ENCODE assay signal across 1 cellular context in genomic region chr19:38850231-38850975, GRCh38.
TF ChIP-seq lines count a peak whose summit lies in the region.

No MANE protein-coding gene starts in this region.

TF ChIP-seq in HepG2, 621 proteins besides CTCF, POLR2A, EP300 and RAD21 (continued from another document and continues in another):
- no peak; the same call in 1 of the 2 replicates for TF ChIP-seq POGK (CRISPR knock-in tag; conservative IDR thresholded peaks at IDR 0.05)
- no peak for TF ChIP-seq MXD4 (CRISPR knock-in tag; IDR thresholded peaks at IDR 0.05)
- no peak for TF ChIP-seq ZNF619 (CRISPR knock-in tag; IDR thresholded peaks at IDR 0.05)
- peak; percentile 66 for TF ChIP-seq MAZ (IDR thresholded peaks at IDR 0.05; ENCODE audit: borderline replicate concordance, low read depth, low read length)
- 0 out of 2 replicates have a peak, but pooled peaks have one; percentile 25 for TF ChIP-seq MAZ (CRISPR knock-in tag; IDR thresholded peaks at IDR 0.05; ENCODE audit: low read depth)
- no peak for TF ChIP-seq BCL6 (CRISPR knock-in tag; IDR thresholded peaks at IDR 0.05)
- TF ChIP-seq ZNF274 (CRISPR knock-in tag; IDR thresholded peaks at IDR 0.05): no peak
- TF ChIP-seq REPIN1 (CRISPR knock-in tag; IDR thresholded peaks at IDR 0.05; ENCODE audit: borderline replicate concordance, low read depth): 0 out of 2 replicates have a peak, but pooled peaks have one; percentile 42
- TF ChIP-seq GATAD1 (CRISPR knock-in tag; IDR thresholded peaks at IDR 0.05): peak; percentile 50
- TF ChIP-seq TFDP1 (CRISPR knock-in tag; IDR thresholded peaks at IDR 0.05; ENCODE audit: borderline replicate concordance): peak; percentile 81; the same call in 1 of the 2 replicates
- 0 out of 2 replicates have a peak, but pooled peaks have one; percentile 0 for TF ChIP-seq ZNF704 (CRISPR knock-in tag; IDR thresholded peaks at IDR 0.05; ENCODE audit: borderline replicate concordance)
- TF ChIP-seq ZNF543 (CRISPR knock-in tag; IDR thresholded peaks at IDR 0.05): no peak
- no peak for TF ChIP-seq HNF1A (IDR thresholded peaks at IDR 0.05; ENCODE audit: low read depth)
- TF ChIP-seq HNF1A (CRISPR knock-in tag; IDR thresholded peaks at IDR 0.05; ENCODE audit: borderline replicate concordance): no peak
- TF ChIP-seq SNAPC2 (CRISPR knock-in tag; IDR thresholded peaks at IDR 0.05): no peak
- TF ChIP-seq RFXAP (CRISPR knock-in tag; IDR thresholded peaks at IDR 0.05; ENCODE audit: borderline replicate concordance): peak; percentile 86
- TF ChIP-seq SMARCE1 (IDR thresholded peaks at IDR 0.05; ENCODE audit: borderline replicate concordance): no peak
- TF ChIP-seq NFIC (IDR thresholded peaks at IDR 0.05; ENCODE audit: low read length): no peak
- TF ChIP-seq RXRB (CRISPR knock-in tag; IDR thresholded peaks at IDR 0.05; ENCODE audit: borderline replicate concordance): peak; percentile 13; the same call in 1 of the 2 replicates
- 0 out of 2 replicates have a peak, but pooled peaks have one; percentile 4 for TF ChIP-seq TFE3 (CRISPR knock-in tag; IDR thresholded peaks at IDR 0.05)
- peak; percentile 67 for TF ChIP-seq YY1 (IDR thresholded peaks at IDR 0.05; ENCODE audit: insufficient read depth, insufficient replicate concordance, low read depth, low read length)
- no peak for TF ChIP-seq SKIL (CRISPR knock-in tag; IDR thresholded peaks at IDR 0.05; ENCODE audit: borderline replicate concordance)
- peak; percentile 85 for TF ChIP-seq RFX5 (IDR thresholded peaks at IDR 0.05; ENCODE audit: low read depth, low read length)
- no peak for TF ChIP-seq GABPA (IDR thresholded peaks at IDR 0.05; ENCODE audit: low read depth, low read length)
- peak; percentile 82 for TF ChIP-seq GABPA (CRISPR knock-in tag; IDR thresholded peaks at IDR 0.05; ENCODE audit: low read depth)
- no peak for TF ChIP-seq GZF1 (CRISPR knock-in tag; IDR thresholded peaks at IDR 0.05)
- TF ChIP-seq MYPOP (CRISPR knock-in tag; IDR thresholded peaks at IDR 0.05): no peak; the same call in none of the 2 replicates
- TF ChIP-seq ZNF790 (CRISPR knock-in tag; IDR thresholded peaks at IDR 0.05; ENCODE audit: borderline replicate concordance): no peak
- 0 out of 2 replicates have a peak, but pooled peaks have one; percentile 2 for TF ChIP-seq SP5 (CRISPR knock-in tag; IDR thresholded peaks at IDR 0.05; ENCODE audit: borderline replicate concordance, low read depth)
- TF ChIP-seq SRSF4 (IDR thresholded peaks at IDR 0.05; ENCODE audit: low read depth, low read length, poor library complexity, severe bottlenecking): no peak
- peak; percentile 48; the same call in 1 of the 2 replicates for TF ChIP-seq TFAP4 (IDR thresholded peaks at IDR 0.05; ENCODE audit: borderline replicate concordance, low read depth)
- no peak; the same call in 1 of the 2 replicates for TF ChIP-seq FOXK1 (CRISPR knock-in tag; IDR thresholded peaks at IDR 0.05; ENCODE audit: borderline replicate concordance, low read depth)
- TF ChIP-seq ZFAT (CRISPR knock-in tag; conservative IDR thresholded peaks at IDR 0.05): no peak
- TF ChIP-seq ELF1 (CRISPR knock-in tag; IDR thresholded peaks at IDR 0.05): peak; percentile 63
- TF ChIP-seq ELF3 (CRISPR knock-in tag; IDR thresholded peaks at IDR 0.05): peak; percentile 49; the same call in 1 of the 2 replicates
- peak; percentile 63; the same call in 1 of the 2 replicates for TF ChIP-seq AKAP8 (CRISPR knock-in tag; IDR thresholded peaks at IDR 0.05)
- no peak for TF ChIP-seq IKZF1 (IDR thresholded peaks at IDR 0.05)
- no peak for TF ChIP-seq ZSCAN20 (CRISPR knock-in tag; IDR thresholded peaks at IDR 0.05; ENCODE audit: borderline replicate concordance)
- TF ChIP-seq CAMTA2 (CRISPR knock-in tag; IDR thresholded peaks at IDR 0.05; ENCODE audit: borderline replicate concordance): no peak
- no peak for TF ChIP-seq ISX (CRISPR knock-in tag; conservative IDR thresholded peaks at IDR 0.05)
- no peak for TF ChIP-seq HMG20B (CRISPR knock-in tag; conservative IDR thresholded peaks at IDR 0.05)
- peak; percentile 93 for TF ChIP-seq NFYB (CRISPR knock-in tag; IDR thresholded peaks at IDR 0.05)
- no peak for TF ChIP-seq ZSCAN30 (CRISPR knock-in tag; IDR thresholded peaks at IDR 0.05)
- peak; percentile 76 for TF ChIP-seq POLR2G (IDR thresholded peaks at IDR 0.05; ENCODE audit: low read depth, low read length)
- no peak for TF ChIP-seq HMGXB4 (CRISPR knock-in tag; IDR thresholded peaks at IDR 0.05; ENCODE audit: borderline replicate concordance in 1 of 2, low read depth in 1 of 2)
- TF ChIP-seq SAP130 (CRISPR knock-in tag; IDR thresholded peaks at IDR 0.05; ENCODE audit: low read depth): peak; percentile 70
- TF ChIP-seq ETV5 (CRISPR knock-in tag; IDR thresholded peaks at IDR 0.05; ENCODE audit: borderline replicate concordance): no peak; the same call in 1 of the 2 replicates
- TF ChIP-seq E2F1 (CRISPR knock-in tag; IDR thresholded peaks at IDR 0.05): peak; percentile 82
- TF ChIP-seq NFIB (CRISPR knock-in tag; IDR thresholded peaks at IDR 0.05; ENCODE audit: borderline replicate concordance): no peak
- peak; percentile 29; the same call in 1 of the 2 replicates for TF ChIP-seq KDM2A (CRISPR knock-in tag; IDR thresholded peaks at IDR 0.05; ENCODE audit: borderline replicate concordance, low read depth)
- no peak for TF ChIP-seq BRCA1 (CRISPR knock-in tag; IDR thresholded peaks at IDR 0.05)
